Comparison of ENCODE assay signal across 14 cellular contexts in genomic region chr11:62033191-62034044, GRCh38.
DNase-seq lines count a peak whose midpoint lies in the region; ATAC-seq, FAIRE-seq and TF ChIP-seq lines count a peak whose summit lies in the region.
"Had no signal": no experiment of that assay in that cellular context is flagged by ENCODE, and none has a peak within 500 bp of the region (broad histone marks: within the 10 kb centered on the region; RNA-seq: fewer than 3 reads in every experiment).

No MANE protein-coding gene starts in this region.

- no peak for TF ChIP-seq CTCF in PC-3 (conservative IDR thresholded peaks at IDR 0.05; ENCODE audit: low read depth, low read length)
- TF ChIP-seq CTCF in H1 (IDR thresholded peaks at IDR 0.05; ENCODE audit: control extremely low read depth in 1 of 3, insufficient read depth in 1 of 3, low read depth in 1 of 3, low read length in 3 of 3) = no peak
- no peak for TF ChIP-seq CTCF in type B pancreatic cell (conservative IDR thresholded peaks at IDR 0.05)

- no peak overlapping the region for H3K4ac ChIP-seq in H1 (replicated peaks; ENCODE audit: insufficient read length, low read depth, low read length)

- no peak for FAIRE-seq in H1 (lab: Jason Lieb, UNC)
- FAIRE-seq: islet of Langerhans, small intestine had no signal

- 76% methylated on average over 11 of the region's 12 CpGs; no CpG with 5 or more reads in 1 of the 2 experiments for WGBS in H1 (ENCODE audit: extremely low coverage in 1 of 2, insufficient coverage in 1 of 2, insufficient read length in 1 of 2, insufficient replicate concordance in 2 of 2, low coverage in 1 of 2, low lambda C conversion rate in 2 of 2, missing lambda C conversion rate in 1 of 2), 2 experiments

- peak overlapping the region; percentile 25; the same call in 1 of the 2 replicates for H3K9ac ChIP-seq in PC-3 (ENCODE audit: low read length)
- no peak overlapping the region for H3K9ac ChIP-seq in H1 (replicated peaks in 1 of 4; ENCODE audit: extremely low read depth in 1 of 4, low read depth in 3 of 4, low read length in 3 of 4)

- H3K4me1 ChIP-seq in PC-3 (ENCODE audit: insufficient read depth, low read length) (peaks cover 17% of the 10 kb centered on the region), H1 (replicated peaks in 1 of 4; ENCODE audit: control insufficient read depth in 3 of 4, insufficient read depth in 4 of 4, low read length in 3 of 4) (peaks cover 0 to 3% (median 3%) of the 10 kb centered on the region in 4 experiments; a peak in 2 of 7 replicates)

- H3K27ac Mint-ChIP-seq in type B pancreatic cell = no peak overlapping the region
- H3K27ac Mint-ChIP-seq: activated CD8-positive, alpha-beta T cell treated with anti-CD3 and anti-CD28 coated beads for 36 hours had no signal

- H3K36me3 ChIP-seq in PC-3 (ENCODE audit: low read depth, low read length) = no peaks in the 10 kb centered on the region
- no peaks in the 10 kb centered on the region for H3K36me3 ChIP-seq in H1 (ENCODE audit: control insufficient read depth in 2 of 4, insufficient read depth in 4 of 4, low read length in 3 of 4)

- H3K9me2 ChIP-seq in PC-3 (replicated peaks; ENCODE audit: low read length) = no peaks in the 10 kb centered on the region

- TSS peak; percentile 95 for BruUV-seq in PC-3 (replicated peaks; lab: Mats Ljungman, UMichigan)

- H4K5ac ChIP-seq in H1 (ENCODE audit: insufficient read length, low read depth, low read length) = no peak overlapping the region

- DNase-seq in NCI-H82 (lab: John Stamatoyannopoulos, UW) (peak; percentile 15), NCI-H82 treated with DMSO at 0.1 percent for 48 hours (lab: John Stamatoyannopoulos, UW; ENCODE audit: unreplicated experiment) (no peak), PC-3 (peak; percentile 93), H1 (ENCODE audit: low read depth in 1 of 2, low spot score in 2 of 2) (no peak), pons (ENCODE audit: low spot score) (peak; percentile 26), type B pancreatic cell (ENCODE audit: extremely low spot score, unreplicated experiment) (no peak)
- DNase-seq: activated CD8-positive, alpha-beta T cell treated with anti-CD3 and anti-CD28 coated beads for 36 hours; activated naive CD4-positive, alpha-beta T cell treated with Interleukin-2 at 50 U/mL for 16 hours; DMS79 treated with DMSO at 0.1 percent for 48 hours; small intestine had no signal

- H3K4me3 ChIP-seq in PC-3 (ENCODE audit: low read length) = no peak overlapping the region
- H3K4me3 ChIP-seq in H1 (ENCODE audit: extremely low read depth in 1 of 4, insufficient read depth in 2 of 4, low read depth in 3 of 4, low read length in 4 of 4) = no peak overlapping the region

- H2BK12ac ChIP-seq in H1 (ENCODE audit: low read depth, low read length) = 0 out of 2 replicates have a peak overlapping the region, but pooled peaks have one; percentile 55

- POLR2A ChIA-PET in PC-3 (lab: Charles Lee; ENCODE audit: unreplicated experiment) = interaction anchor here (0.6 kb wide), 1 partner anchor 12 kb away, joined by 15 read pairs; no protein-coding TSS in a partner anchor
- POLR2A ChIA-PET in H1 (lab: Charles Lee; ENCODE audit: partially characterized antibody) = interaction anchor here (1.0 to 2.3 kb wide), 2 partner anchors 66 to 227 kb away, joined by 3 to 6 read pairs; partner anchors contain the start of gene FTH1

- TF ChIP-seq RAD21 in H1 (IDR thresholded peaks at IDR 0.05 in 1 of 2, conservative IDR thresholded peaks at IDR 0.05 in 1 of 2; ENCODE audit: low read depth in 2 of 2, low read length in 2 of 2) = no peak

- no peak for TF ChIP-seq POLR2A in H1 (IDR thresholded peaks at IDR 0.05; ENCODE audit: control extremely low read depth in 1 of 2, low read depth in 2 of 2, low read length in 2 of 2)

- H3K9me3 ChIP-seq in PC-3 (ENCODE audit: low read length) (no peaks in the 10 kb centered on the region), H1 (ENCODE audit: insufficient read depth in 2 of 2, low read depth in 1 of 2, low read length in 1 of 2) (no peaks in the 10 kb centered on the region)

- no peaks in the 10 kb centered on the region for H3K79me1 ChIP-seq in H1 (ENCODE audit: low read depth, low read length)

- CTCF ChIA-PET in PC-3 (lab: Charles Lee) = no interaction called here
- CTCF ChIA-PET in H1 (lab: Charles Lee; ENCODE audit: partially characterized antibody) = interaction anchor here (1.2 to 1.5 kb wide), 2 partner anchors 49 to 63 kb away, joined by 3 read pairs; no protein-coding TSS in a partner anchor

- intact Hi-C loops in PC-3 (cut with micrococcal nuclease) = loop anchor here (1.0 kb wide), 3 partner anchors 8 to 61 kb away; no protein-coding TSS in a partner anchor

- no peaks in the 10 kb centered on the region for H4K20me1 ChIP-seq in PC-3 (ENCODE audit: low read length)
- H4K20me1 ChIP-seq in H1 (replicated peaks in 1 of 2; ENCODE audit: control insufficient read depth in 1 of 2, insufficient read depth in 2 of 2, low read length in 2 of 2) = no peaks in the 10 kb centered on the region

- TF ChIP-seq EP300 in H1 (IDR thresholded peaks at IDR 0.05; ENCODE audit: borderline replicate concordance in 1 of 2, low read depth in 2 of 2, low read length in 2 of 2) = no peak

- H2AK5ac ChIP-seq in H1 (ENCODE audit: low read depth, low read length) = no peak overlapping the region; the same call in 1 of the 2 replicates

- H2AFZ ChIP-seq in PC-3 (ENCODE audit: low read length) (0 out of 2 replicates have a peak overlapping the region, but pooled peaks have one; percentile 1), H1 (ENCODE audit: low read length) (no peak overlapping the region)

- H3K79me2 ChIP-seq in PC-3 (ENCODE audit: low read length) (no peaks in the 10 kb centered on the region), H1 (ENCODE audit: control insufficient read depth in 1 of 2, insufficient read depth in 2 of 2, low read length in 2 of 2) (no peaks in the 10 kb centered on the region)

- peak overlapping the region; percentile 33; the same call in 1 of the 2 replicates for H3K4me2 ChIP-seq in PC-3 (ENCODE audit: low read length)
- no peak overlapping the region for H3K4me2 ChIP-seq in H1 (ENCODE audit: insufficient read depth in 1 of 2, low read depth in 2 of 2, low read length in 2 of 2)

- no peak overlapping the region; the same call in 1 of the 2 replicates for H2BK20ac ChIP-seq in H1 (ENCODE audit: low read length)

- H3K27me3 ChIP-seq in PC-3 (ENCODE audit: low read length) (no peaks in the 10 kb centered on the region), H1 (replicated peaks in 1 of 4; ENCODE audit: control insufficient read depth in 3 of 4, extremely low read depth in 1 of 4, insufficient read depth in 3 of 4, low read length in 3 of 4) (no peaks in the 10 kb centered on the region)

- no peak overlapping the region for H2BK120ac ChIP-seq in H1 (replicated peaks; ENCODE audit: low read depth, low read length)

- H2BK15ac ChIP-seq in H1 (ENCODE audit: low read length) = no peak overlapping the region

- H2BK5ac ChIP-seq in H1 (ENCODE audit: low read depth, low read length) = no peak overlapping the region

- H3K9me3 Mint-ChIP-seq in type B pancreatic cell = no peaks in the 10 kb centered on the region

- H3K23me2 ChIP-seq in H1 (ENCODE audit: low read depth, low read length) = no peaks in the 10 kb centered on the region; the same call in 1 of the 2 replicates

- no peaks in the 10 kb centered on the region for H3K36me3 Mint-ChIP-seq in type B pancreatic cell

- H3F3A ChIP-seq in PC-3 (ENCODE audit: low read length, unreplicated experiment) = no peaks in the 10 kb centered on the region

- H3K4me1 Mint-ChIP-seq in type B pancreatic cell (ENCODE audit: unreplicated experiment) = no peaks in the 10 kb centered on the region

- H4K91ac ChIP-seq in H1 (replicated peaks; ENCODE audit: insufficient read length, low read length) = no peak overlapping the region

- H3K56ac ChIP-seq in H1 (replicated peaks; ENCODE audit: insufficient read length, low read depth, low read length) = no peak overlapping the region

- no peak overlapping the region; the same call in 1 of the 2 replicates for H3K18ac ChIP-seq in H1 (ENCODE audit: extremely low read depth, low read length)

- no peak overlapping the region for H3K14ac ChIP-seq in H1 (ENCODE audit: insufficient read length)

- no peak overlapping the region for H3K4me3 Mint-ChIP-seq in type B pancreatic cell
- H3K4me3 Mint-ChIP-seq: activated CD8-positive, alpha-beta T cell treated with anti-CD3 and anti-CD28 coated beads for 36 hours had no signal

- H3K27me3 Mint-ChIP-seq in type B pancreatic cell = no peaks in the 10 kb centered on the region
- H3K27me3 Mint-ChIP-seq: activated CD8-positive, alpha-beta T cell treated with anti-CD3 and anti-CD28 coated beads for 36 hours had no signal

- H3K27ac ChIP-seq in PC-3 (ENCODE audit: low read length) (peak overlapping the region; percentile 78), H1 (ENCODE audit: low read depth, low read length) (no peak overlapping the region)
- H3K27ac ChIP-seq: 22Rv1 had no signal

- H4K8ac ChIP-seq in H1 (ENCODE audit: extremely low read depth, insufficient read depth, low read length) = no peak overlapping the region

- H3K23ac ChIP-seq in H1 (ENCODE audit: insufficient read length) = no peak overlapping the region

- ATAC-seq in PC-3 (peak; percentile 94), GM19455 (IDR thresholded peaks at IDR 0.05; ENCODE audit: unreplicated experiment) (no peak), GM18520 (IDR thresholded peaks at IDR 0.05; ENCODE audit: unreplicated experiment) (no peak)
- ATAC-seq: activated CD8-positive, alpha-beta T cell treated with anti-CD3 and anti-CD28 coated beads for 36 hours had no signal

TF ChIP-seq in H1, 55 proteins besides CTCF, POLR2A, EP300 and RAD21:
- no peak for TF ChIP-seq PHF8 (conservative IDR thresholded peaks at IDR 0.05; ENCODE audit: low read depth, low read length)
- peak; percentile 45; the same call in 1 of the 2 replicates for TF ChIP-seq ZNF274 (IDR thresholded peaks at IDR 0.05; ENCODE audit: borderline replicate concordance, extremely low read depth, low read length)

Comparison
In these comparisons a context has a peak if more than half of its experiments do, and no peak if none do; other contexts are left out.
1. DNase-seq: peak in NCI-H82 (single experiment), PC-3 (single experiment) and pons (single experiment); none in NCI-H82 treated with DMSO at 0.1 percent for 48 hours (single experiment), H1 (0 of 2) and type B pancreatic cell (single experiment).